In genomic region chr2:134118279-134119116, GRCh38 we compare ENCODE assay signal across 1 cellular context.
TF ChIP-seq lines count a peak whose summit lies in the region.

No MANE protein-coding gene starts in this region.

TF ChIP-seq in GM23338, 12 proteins besides CTCF, POLR2A, EP300 and RAD21 (continued from another document):
- TF ChIP-seq REST (IDR thresholded peaks at IDR 0.05; ENCODE audit: unreplicated experiment) (no peak), JUNB (IDR thresholded peaks at IDR 0.05; ENCODE audit: unreplicated experiment) (peak; percentile 76), STAT1 (IDR thresholded peaks at IDR 0.05; ENCODE audit: unreplicated experiment) (no peak)
